In the genomic region with DNA sequence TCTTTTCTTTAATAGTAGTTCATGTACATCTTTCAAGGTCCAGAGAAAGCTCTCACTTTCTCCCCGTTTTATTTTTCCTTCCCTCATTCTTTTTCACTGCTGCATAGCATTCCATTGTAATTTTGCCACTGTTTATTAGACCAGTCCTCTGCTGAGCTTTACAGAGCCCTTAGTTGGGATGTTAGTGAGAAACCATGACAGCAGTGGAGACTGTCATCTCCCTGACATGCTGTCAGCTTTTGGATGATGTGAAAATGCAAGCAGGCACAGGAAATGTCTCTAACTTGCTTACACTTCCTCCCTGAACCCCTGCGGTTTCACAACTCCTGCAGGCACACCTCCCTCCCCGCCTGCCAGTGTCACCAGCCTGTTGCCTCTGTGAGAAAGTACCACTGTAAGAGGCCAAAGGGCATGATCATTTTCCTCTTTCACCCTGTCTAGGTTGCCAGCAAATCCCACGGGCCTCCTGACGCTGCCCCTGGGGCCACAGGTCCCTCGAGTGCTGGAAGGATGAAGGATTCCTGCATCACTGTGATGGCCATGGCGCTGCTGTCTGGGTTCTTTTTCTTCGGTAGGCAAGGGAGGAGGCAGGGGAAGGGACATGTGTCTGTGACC, we compare ENCODE assay signal across 9 cellular contexts. TPM values are rescaled to one million over a fixed set of nuclear protein-coding genes. Genes with fewer than 3 reads are reported as not detected.
DNase-seq lines count a peak whose midpoint lies in the region; ATAC-seq and TF ChIP-seq lines count a peak whose summit lies in the region.
"Had no signal": no experiment of that assay in that cellular context is flagged by ENCODE, and none has a peak within 500 bp of the region (broad histone marks: within the 10 kb centered on the region; RNA-seq: fewer than 3 reads in every experiment).

A gene (plus strand): TSS at position 415 of the 615 bp plus-strand sequence. CDS start 96 bp downstream, at position 511.

- H3K4me3 ChIP-seq in left ventricle myocardium inferior: peak within 1 kb of the TSS; percentile 2
- H3K4me3 ChIP-seq: SK-N-MC had no signal

- in situ Hi-C loops in KBM-7 (cut with MboI; ENCODE audit: low pct_unique_long_range_greater_than_20kb, low sequenced_read_pairs): no loop called here

- H3K4me1 ChIP-seq in left ventricle myocardium inferior: no peaks in the 10 kb centered on the region

- no peak for TF ChIP-seq CTCF in left ventricle myocardium inferior (IDR thresholded peaks at IDR 0.05; ENCODE audit: borderline replicate concordance)

- DNase-seq in KBM-7 (peak; percentile 92), left ventricle myocardium inferior (peak; percentile 27), occipital lobe (lab: John Stamatoyannopoulos, UW) (no peak), NCI-H446 (lab: John Stamatoyannopoulos, UW) (no peak)
- peak; percentile 63 to 69 for DNase-seq in activated CD8-positive, alpha-beta memory T cell treated with anti-CD3 and anti-CD28 coated beads for 1 hour (ENCODE audit: extremely low read depth in 1 of 2, low read depth in 1 of 2)
- DNase-seq in stimulated activated CD8-positive, alpha-beta memory T cell treated with anti-CD3 and anti-CD28 coated beads, Interleukin-12 subunit alpha, Interleukin-12 subunit beta, amount 100 ng/mL, for 24 hours (ENCODE audit: extremely low read depth): peak; percentile 64

- H3K27me3 ChIP-seq in left ventricle myocardium inferior (ENCODE audit: low read depth): peaks cover 69% of the 10 kb centered on the region

- ATAC-seq in GM19372 (IDR thresholded peaks at IDR 0.05; ENCODE audit: low read depth, unreplicated experiment): peak; percentile 44
- no peak for ATAC-seq in HG03025 (IDR thresholded peaks at IDR 0.05; ENCODE audit: low FRiP score, unreplicated experiment)

- H3K36me3 ChIP-seq in left ventricle myocardium inferior: no peaks in the 10 kb centered on the region

- no peaks in the 10 kb centered on the region for H3K9me3 ChIP-seq in left ventricle myocardium inferior (replicated peaks)

- no peak within 1 kb of the TSS for H3K27ac ChIP-seq in left ventricle myocardium inferior (replicated peaks)
- H3K27ac ChIP-seq: SK-N-MC had no signal

- intact Hi-C loops in left ventricle myocardium inferior (cut with micrococcal nuclease): no loop called here

RNA-seq across cellular contexts. Expression of the gene that starts here (rescaled TPM):
- total RNA-seq in left ventricle myocardium inferior (2.4 TPM), occipital lobe (1.1 TPM)

Comparison
In these comparisons a context has a peak if more than half of its experiments do, and no peak if none do; other contexts are left out.
1. DNase-seq: peak in KBM-7 (single experiment), activated CD8-positive, alpha-beta memory T cell treated with anti-CD3 and anti-CD28 coated beads for 1 hour (2 of 2), left ventricle myocardium inferior (single experiment) and stimulated activated CD8-positive, alpha-beta memory T cell treated with anti-CD3 and anti-CD28 coated beads, Interleukin-12 subunit alpha, Interleukin-12 subunit beta, amount 100 ng/mL, for 24 hours (single experiment); none in occipital lobe (single experiment) and NCI-H446 (0 of 2).